17 cellular contexts compared by ENCODE assay signal in the genomic region with DNA sequence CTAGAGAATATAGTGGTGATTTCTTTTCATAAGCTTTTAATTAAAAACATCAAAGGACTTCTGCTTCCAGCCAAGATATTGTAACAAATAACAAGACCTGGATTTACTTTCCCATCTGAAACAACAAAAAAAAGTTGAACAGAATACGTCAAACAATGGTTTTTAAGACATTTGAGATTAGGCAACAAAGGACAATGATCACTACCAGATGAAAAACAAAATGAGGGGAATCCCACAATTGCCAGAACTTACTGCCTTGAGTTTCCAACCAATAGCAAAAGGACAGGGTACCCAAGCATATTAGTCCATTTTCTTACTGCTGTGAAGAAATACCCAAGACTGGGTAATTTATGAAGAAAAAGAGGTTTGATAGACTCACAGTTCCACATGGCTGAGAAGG.
A peak's percentile ranks its signal among the peaks of the same experiment; 100 is the strongest.
DNase-seq lines count a peak whose midpoint lies in the region; ATAC-seq, FAIRE-seq and TF ChIP-seq lines count a peak whose summit lies in the region.
"Had no signal": no experiment of that assay in that cellular context is flagged by ENCODE, and none has a peak within 500 bp of the region (broad histone marks: within the 10 kb centered on the region; RNA-seq: fewer than 3 reads in every experiment).

No MANE protein-coding gene starts in this region.

- intact Hi-C loops in K562 (cut with micrococcal nuclease), result no loop called here

- CTCF ChIA-PET in K562 (lab: Yijun Ruan, JAX; ENCODE audit: low intra/inter-chr PET ratio), result no interaction called here

- H3K4me2 ChIP-seq in K562 (ENCODE audit: insufficient read depth, low read length), result no peak overlapping the region
- H3K4me2 ChIP-seq: BLaER1 had no signal

- H3K9me1 ChIP-seq in K562 (ENCODE audit: control insufficient read depth, insufficient read depth, low read length), result no peaks in the 10 kb centered on the region

- no peaks in the 10 kb centered on the region for H4K20me1 ChIP-seq in K562 (replicated peaks; ENCODE audit: control insufficient read depth, insufficient read depth, low read length)
- H4K20me1 ChIP-seq: BLaER1 had no signal

- no peaks in the 10 kb centered on the region for H3K4me1 ChIP-seq in K562 (replicated peaks in 1 of 2; ENCODE audit: control insufficient read depth in 2 of 2, insufficient read depth in 2 of 2, low read length in 2 of 2)
- no peaks in the 10 kb centered on the region for H3K4me1 ChIP-seq in SJCRH30
- H3K4me1 ChIP-seq: BLaER1, HAP-1 had no signal

- H3K9me3 ChIP-seq in K562 (replicated peaks; ENCODE audit: control insufficient read depth, insufficient read depth, low read depth, low read length) (no peaks in the 10 kb centered on the region), SJCRH30 (replicated peaks) (no peaks in the 10 kb centered on the region)

- no peak for TF ChIP-seq EP300 in K562 (IDR thresholded peaks at IDR 0.05; ENCODE audit: low read length)

- H3K36me3 ChIP-seq in K562 (ENCODE audit: control insufficient read depth, insufficient read depth, low read length), result no peaks in the 10 kb centered on the region
- H3K36me3 ChIP-seq in SJCRH30, result no peaks in the 10 kb centered on the region
- H3K36me3 ChIP-seq: BLaER1, HAP-1 had no signal

- H3K79me2 ChIP-seq in K562 (ENCODE audit: control insufficient read depth, insufficient read depth, low read length), result no peaks in the 10 kb centered on the region

- no peak for TF ChIP-seq POLR2A in K562 (conservative IDR thresholded peaks at IDR 0.05)

- H2AFZ ChIP-seq in K562 (ENCODE audit: low read depth, low read length), result no peak overlapping the region
- H2AFZ ChIP-seq: GM23248 had no signal

- POLR2A ChIA-PET in K562 (lab: Yijun Ruan, JAX), result no interaction called here

- WGBS in K562 (ENCODE audit: insufficient coverage, low coverage, missing lambda C conversion rate), result 0% methylated on average over 1 of the region's 1 CpG

- no peak overlapping the region for H3K4me3 ChIP-seq in K562
- no peak overlapping the region for H3K4me3 ChIP-seq in SJCRH30
- H3K4me3 ChIP-seq: BLaER1, GM12878, GM23248, HAP-1 had no signal

- no peak overlapping the region for H3K9ac ChIP-seq in K562 (ENCODE audit: insufficient read depth in 1 of 2, low read depth in 2 of 2, low read length in 2 of 2)
- H3K9ac ChIP-seq: BLaER1, GM23248 had no signal

- H3K27me3 ChIP-seq in K562 (ENCODE audit: control insufficient read depth in 2 of 2, insufficient read depth in 2 of 2, low read length in 2 of 2) (no peaks in the 10 kb centered on the region), SJCRH30 (no peaks in the 10 kb centered on the region)
- H3K27me3 ChIP-seq: BLaER1 had no signal

- no peak overlapping the region for H3K27ac ChIP-seq in K562 (ENCODE audit: extremely low read depth, low read depth, low read length)
- no peak overlapping the region for H3K27ac ChIP-seq in SJCRH30
- H3K27ac ChIP-seq: BLaER1, GM23248 had no signal

- TF ChIP-seq RAD21 in K562 (CRISPR knock-in tag; conservative IDR thresholded peaks at IDR 0.05 in 1 of 2, IDR thresholded peaks at IDR 0.05 in 1 of 2), result no peak

- DNase-seq in GM04503 (ENCODE audit: low read depth) (peak; percentile 5), K562 (ENCODE audit: extremely low read depth in 1 of 4, low spot score in 3 of 4) (no peak), fibroblast of peridontal ligament (ENCODE audit: extremely low read depth) (peak; percentile 52), kidney tubule cell (ENCODE audit: low spot score) (no peak), SJCRH30 (no peak), middle frontal gyrus (ENCODE audit: extremely low spot score, low spot score) (no peak), HuH-7.5 (ENCODE audit: low spot score) (no peak)
- DNase-seq: ACHN; CD4-positive, alpha-beta memory T cell; DMS79 treated with DMSO at 0.1 percent for 48 hours; GF-D8; GM23248; KG1 had no signal

- peak; percentile 26 for FAIRE-seq in K562 (lab: Jason Lieb, UNC)
- FAIRE-seq: GM12878, HTR-8/SVneo had no signal

- ATAC-seq in K562, result no peak
- ATAC-seq: GM12878 had no signal

- BruUV-seq in K562 (replicated peaks; lab: Mats Ljungman, UMichigan), result no TSS peak

- in situ Hi-C loops in K562 (cut with MboI), result no loop called here

- no peak for TF ChIP-seq CTCF in K562 (IDR thresholded peaks at IDR 0.05 in 2 of 3, conservative IDR thresholded peaks at IDR 0.05 in 1 of 3; ENCODE audit: insufficient read depth in 2 of 3, low read depth in 1 of 3, low read length in 3 of 3)

TF ChIP-seq in K562, 482 proteins besides CTCF, POLR2A, EP300 and RAD21:
- TF ChIP-seq CBX3 (IDR thresholded peaks at IDR 0.05; ENCODE audit: borderline replicate concordance in 1 of 2, low read length in 2 of 2), result no peak
- no peak for TF ChIP-seq SAFB (IDR thresholded peaks at IDR 0.05; ENCODE audit: borderline replicate concordance, low read depth, low read length)
- no peak for TF ChIP-seq ILK (tag; IDR thresholded peaks at IDR 0.05; ENCODE audit: borderline replicate concordance, low read depth)
- TF ChIP-seq ZNF311 (CRISPR knock-in tag; IDR thresholded peaks at IDR 0.05), result no peak
- TF ChIP-seq RNF2 (IDR thresholded peaks at IDR 0.05), result no peak
- no peak for TF ChIP-seq NCOA2 (IDR thresholded peaks at IDR 0.05; ENCODE audit: partially characterized antibody in 2 of 2)
- no peak for TF ChIP-seq ZNF121 (CRISPR knock-in tag; conservative IDR thresholded peaks at IDR 0.05)
- TF ChIP-seq PML (IDR thresholded peaks at IDR 0.05; ENCODE audit: low read length), result no peak
- no peak for TF ChIP-seq ZKSCAN8 (CRISPR knock-in tag; IDR thresholded peaks at IDR 0.05)
- no peak for TF ChIP-seq MTA1 (IDR thresholded peaks at IDR 0.05; ENCODE audit: borderline replicate concordance)
- TF ChIP-seq IRF2 (CRISPR knock-in tag; IDR thresholded peaks at IDR 0.05), result no peak
- no peak for TF ChIP-seq HMG20A (CRISPR knock-in tag; conservative IDR thresholded peaks at IDR 0.05)

Comparison
In these comparisons a context has a peak if more than half of its experiments do, and no peak if none do; other contexts are left out.
1. DNase-seq: peak in GM04503 (single experiment) and fibroblast of peridontal ligament (single experiment); none in K562 (0 of 4), kidney tubule cell (single experiment), SJCRH30 (0 of 2), middle frontal gyrus (single experiment) and HuH-7.5 (single experiment).